In the genomic region with DNA sequence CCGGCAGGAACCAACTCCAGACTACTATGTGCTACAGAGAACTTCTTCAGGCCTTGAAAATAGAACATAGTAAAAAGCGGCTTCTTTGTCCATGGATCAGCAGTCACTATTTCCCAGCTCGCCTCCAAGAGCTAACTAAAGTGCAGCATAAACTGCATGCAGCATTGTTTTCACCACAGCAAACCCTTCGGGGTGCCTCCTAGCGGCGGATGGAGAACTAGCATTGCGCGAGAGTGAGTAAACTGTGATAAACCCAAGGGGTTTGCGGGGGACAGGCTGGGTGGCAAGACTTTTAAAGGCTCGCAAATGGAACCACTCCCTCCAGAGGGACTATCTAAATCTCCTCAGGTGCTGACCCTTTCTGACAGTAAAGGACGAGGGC, we compare ENCODE assay signal across 8 cellular contexts. TPM values are rescaled to one million over a fixed set of nuclear protein-coding genes. Genes with fewer than 3 reads are reported as not detected.
DNase-seq lines count a peak whose midpoint lies in the region; ATAC-seq, FAIRE-seq and TF ChIP-seq lines count a peak whose summit lies in the region.

No MANE protein-coding gene starts in this region.

- intact Hi-C loops in right lobe of liver (cut with DNase I): no loop called here
- intact Hi-C loops in posterior vena cava (cut with DNase I): no loop called here

- peak overlapping the region; percentile 75 for H3K9ac ChIP-seq in ES-I3 (ENCODE audit: low read depth, low read length)

- peaks cover 25% of the 10 kb centered on the region for H3K27me3 Mint-ChIP-seq in type B pancreatic cell

- H3K27me3 ChIP-seq in bronchial epithelial cell (ENCODE audit: control insufficient read depth, insufficient read depth, low read length) (no peaks in the 10 kb centered on the region), right lobe of liver (no peaks in the 10 kb centered on the region)

- TF ChIP-seq CTCF in bronchial epithelial cell (IDR thresholded peaks at IDR 0.05; ENCODE audit: insufficient read depth, low read length, severe bottlenecking) (peak; percentile 74), right lobe of liver (IDR thresholded peaks at IDR 0.05) (peak in 3 of 4 donors; percentile 19 to 34 (median 25)), type B pancreatic cell (conservative IDR thresholded peaks at IDR 0.05) (peak; percentile 88)

- FAIRE-seq in bronchial epithelial cell (lab: Jason Lieb, UNC): no peak

- H3K4me1 ChIP-seq in ES-I3 (ENCODE audit: insufficient read depth, low read length) (no peaks in the 10 kb centered on the region), right lobe of liver (no peaks in the 10 kb centered on the region)

- H3K9me3 ChIP-seq in ES-I3 (ENCODE audit: control insufficient read depth, insufficient read depth, low read length) (no peaks in the 10 kb centered on the region), right lobe of liver (no peaks in the 10 kb centered on the region)

- peak in 3 of 4 donors; percentile 18 to 25 (median 18) for ATAC-seq in right lobe of liver
- ATAC-seq in GM18907 (IDR thresholded peaks at IDR 0.05; ENCODE audit: unreplicated experiment): no peak

- no peaks in the 10 kb centered on the region for H3K36me3 ChIP-seq in ES-I3 (ENCODE audit: insufficient read depth, low read length)
- H3K36me3 ChIP-seq in bronchial epithelial cell (ENCODE audit: control insufficient read depth, insufficient read depth, low read length): no peaks in the 10 kb centered on the region
- no peaks in the 10 kb centered on the region for H3K36me3 ChIP-seq in right lobe of liver

- peak overlapping the region; percentile 98 for H3K4me3 Mint-ChIP-seq in type B pancreatic cell

- DNase-seq in KG1 (lab: John Stamatoyannopoulos, UW) (peak; percentile 22), bronchial epithelial cell (ENCODE audit: low read depth) (peak; percentile 25), right lobe of liver (no peak), type B pancreatic cell (ENCODE audit: extremely low spot score, unreplicated experiment) (no peak), posterior vena cava (ENCODE audit: low spot score) (no peak), SHP77 (lab: John Stamatoyannopoulos, UW) (no peak)

- peak overlapping the region; percentile 95 for H3K27ac Mint-ChIP-seq in type B pancreatic cell

- peaks cover 10% of the 10 kb centered on the region for H3K9me3 Mint-ChIP-seq in type B pancreatic cell

- peaks cover 9% of the 10 kb centered on the region for H3K4me1 Mint-ChIP-seq in type B pancreatic cell (ENCODE audit: unreplicated experiment)

- H3K27ac ChIP-seq in right lobe of liver: no peak overlapping the region

- TF ChIP-seq POLR2A in right lobe of liver (IDR thresholded peaks at IDR 0.05): no peak

- peaks cover 4% of the 10 kb centered on the region for H3K36me3 Mint-ChIP-seq in type B pancreatic cell

- 12% methylated on average over 9 of the region's 11 CpGs for WGBS in right lobe of liver (ENCODE audit: insufficient coverage, low coverage, low lambda C conversion rate, missing lambda C conversion rate)

- peak overlapping the region; percentile 27 for H3K4me3 ChIP-seq in bronchial epithelial cell (ENCODE audit: low read depth, low read length)
- no peak overlapping the region for H3K4me3 ChIP-seq in right lobe of liver

RNA-seq across cellular contexts. Expression of gene SGCG, which starts 21.6 kb away (rescaled TPM):
- total RNA-seq in bronchial epithelial cell (1.2 and 2.1 TPM in 2 replicates), right lobe of liver (not detected), type B pancreatic cell (ENCODE audit: low replicate concordance) (5.6 and 15.1 TPM in 2 replicates), posterior vena cava (1 to 10 TPM; 3.9 to 6.9 TPM)

Comparison
In these comparisons a context has a peak if more than half of its experiments do, and no peak if none do; other contexts are left out.
1. DNase-seq: peak in KG1 (single experiment) and bronchial epithelial cell (single experiment); none in right lobe of liver (0 of 3), type B pancreatic cell (single experiment), posterior vena cava (single experiment) and SHP77 (0 of 2).
2. CTCF ChIP-seq: peak in every context shown above with its lines; median percentile 88 in type B pancreatic cell; 74 in bronchial epithelial cell; 25 in right lobe of liver.